15 cellular contexts compared by ENCODE assay signal in genomic region chr17:38656959-38657823, GRCh38. TPM values are rescaled to one million over a fixed set of nuclear protein-coding genes. Genes with fewer than 3 reads are reported as not detected.
DNase-seq lines count a peak whose midpoint lies in the region; ATAC-seq, FAIRE-seq and TF ChIP-seq lines count a peak whose summit lies in the region.
"Had no signal": no experiment of that assay in that cellular context is flagged by ENCODE, and none has a peak within 500 bp of the region (broad histone marks: within the 10 kb centered on the region; RNA-seq: fewer than 3 reads in every experiment).

No MANE protein-coding gene starts in this region.

- TF ChIP-seq CTCF in K562 (IDR thresholded peaks at IDR 0.05 in 2 of 3, conservative IDR thresholded peaks at IDR 0.05 in 1 of 3; ENCODE audit: insufficient read depth in 2 of 3, low read depth in 1 of 3, low read length in 3 of 3) (no peak), HepG2 (CRISPR knock-in tag; IDR thresholded peaks at IDR 0.05) (peak; percentile 10; the same call in 1 of the 2 replicates)

- H3K9me3 ChIP-seq in K562 (replicated peaks; ENCODE audit: control insufficient read depth, insufficient read depth, low read depth, low read length) (no peaks in the 10 kb centered on the region), HepG2 (ENCODE audit: low read length) (no peaks in the 10 kb centered on the region), MG63 (no peaks in the 10 kb centered on the region)

- H3K27ac Mint-ChIP-seq in activated CD4-positive, alpha-beta T cell treated with anti-CD3 and anti-CD28 coated beads, Interleukin-2, amount 10 ng/mL, durations not matched to agents 24 days and 14 days: peak overlapping the region; percentile 24
- H3K27ac Mint-ChIP-seq in activated CD4-positive, alpha-beta T cell treated with anti-CD3 and anti-CD28 coated beads for 36 hours: no peak overlapping the region
- H3K27ac Mint-ChIP-seq in activated T-cell treated with anti-CD3 and anti-CD28 coated beads, Interleukin-2, amount 50 U/mL, for 24 hours: no peak overlapping the region
- H3K27ac Mint-ChIP-seq: natural killer cell treated with Interleukin-12 subunit alpha and Interleukin-12 subunit beta and Interleukin-15 and Interleukin-18, amount 100 ng/mL, for 72 hours had no signal

- H3K79me2 ChIP-seq in K562 (ENCODE audit: control insufficient read depth, insufficient read depth, low read length): no peaks in the 10 kb centered on the region
- H3K79me2 ChIP-seq in HepG2 (ENCODE audit: insufficient read depth, low read length): no peaks in the 10 kb centered on the region

- FAIRE-seq in K562 (lab: Jason Lieb, UNC) (no peak), HepG2 (lab: Jason Lieb, UNC) (no peak)
- FAIRE-seq: kidney had no signal

- CTCF ChIA-PET in activated CD4-positive, alpha-beta T cell treated with anti-CD3 and anti-CD28 coated beads for 36 hours (lab: Charles Lee): interaction anchor here (0.5 to 1.4 kb wide), 4 partner anchors 10 to 99 kb away, joined by 3 to 4 read pairs (median 3); no protein-coding TSS in a partner anchor
- CTCF ChIA-PET in K562 (lab: Yijun Ruan, JAX; ENCODE audit: low intra/inter-chr PET ratio) (no interaction called here), HepG2 (lab: Yijun Ruan, JAX; ENCODE audit: low intra/inter-chr PET ratio, low total read pairs) (interaction anchor here (1.8 kb wide), 1 partner anchor 51 kb away, joined by 17 read pairs; the partner anchor contains the start of gene SRCIN1)

- ATAC-seq in activated CD4-positive, alpha-beta T cell treated with anti-CD3 and anti-CD28 coated beads for 36 hours: no peak
- ATAC-seq in K562 (no peak), HepG2 (peak; percentile 83), HG02840 (IDR thresholded peaks at IDR 0.05; ENCODE audit: low FRiP score, unreplicated experiment) (no peak)
- ATAC-seq: foreskin keratinocyte had no signal

- WGBS in K562 (ENCODE audit: insufficient coverage, low coverage, missing lambda C conversion rate): 48% methylated on average over 21 of the region's 27 CpGs
- under 1% methylated on average over 26 of the region's 27 CpGs for WGBS in HepG2 (ENCODE audit: low lambda C conversion rate)

- H3K4me3 ChIP-seq in K562 (no peak overlapping the region), HepG2 (replicated peaks in 1 of 3; ENCODE audit: insufficient read depth in 1 of 3, low read depth in 2 of 3, low read length in 3 of 3) (peak overlapping the region; percentile 34 to 67 (median 40); a peak in 5 of 6 replicates), MG63 (no peak overlapping the region)

- in situ Hi-C loops in K562 (cut with MboI) (no loop called here), HepG2 (cut with HindIII; ENCODE audit: extremely low pct_ligation_motif_present, low pct_unique_long_range_greater_than_20kb) (loop anchor here (5.0 kb wide), 1 partner anchor 50 kb away; the partner anchor contains the start of gene SRCIN1)

- no peak overlapping the region for H3K4me2 ChIP-seq in K562 (ENCODE audit: insufficient read depth, low read length)
- peak overlapping the region; percentile 82 for H3K4me2 ChIP-seq in HepG2 (ENCODE audit: low read depth, low read length)

- H3K4me1 ChIP-seq in K562 (replicated peaks in 1 of 2; ENCODE audit: control insufficient read depth in 2 of 2, insufficient read depth in 2 of 2, low read length in 2 of 2) (peaks cover 7 to 36% of the 10 kb centered on the region in 2 experiments; a peak in 4 of 5 replicates), HepG2 (ENCODE audit: insufficient read depth, low read length) (peaks cover 93% of the 10 kb centered on the region)
- H3K4me1 ChIP-seq: foreskin keratinocyte had no signal

- H3K36me3 ChIP-seq in K562 (ENCODE audit: control insufficient read depth, insufficient read depth, low read length) (no peaks in the 10 kb centered on the region), HepG2 (replicated peaks in 1 of 2; ENCODE audit: control insufficient read depth in 1 of 2, insufficient read depth in 2 of 2, low read length in 2 of 2) (no peaks in the 10 kb centered on the region), MG63 (no peaks in the 10 kb centered on the region)

- H3K9ac ChIP-seq in K562 (ENCODE audit: insufficient read depth in 1 of 2, low read depth in 2 of 2, low read length in 2 of 2) (peak overlapping the region in 1 of 2 experiments; percentile 48; a peak in 1 of 4 replicates), HepG2 (ENCODE audit: insufficient read depth, low read depth, low read length) (peak overlapping the region; percentile 87)

- no peak overlapping the region for H3K27ac ChIP-seq in K562 (ENCODE audit: extremely low read depth, low read depth, low read length)
- H3K27ac ChIP-seq in HepG2 (ENCODE audit: extremely low read length, insufficient read depth, low read length): peak overlapping the region; percentile 98
- peak overlapping the region; percentile 95 for H3K27ac ChIP-seq in substantia nigra (ENCODE audit: low read depth, low read length, poor library complexity, severe bottlenecking)
- H3K27ac ChIP-seq: foreskin keratinocyte, VCaP had no signal

- POLR2A ChIA-PET in activated CD4-positive, alpha-beta T cell treated with anti-CD3 and anti-CD28 coated beads for 36 hours (lab: Charles Lee): no interaction called here
- POLR2A ChIA-PET in K562 (lab: Yijun Ruan, JAX): no interaction called here
- POLR2A ChIA-PET in HepG2 (lab: Yijun Ruan, JAX): interaction anchor here (0.8 to 9.9 kb wide), 37 partner anchors 8 to 308 kb away, joined by 3 to 291 read pairs (median 6); partner anchors contain the start of genes EPOP, LASP1, MLLT6 and PSMB3

- no peaks in the 10 kb centered on the region for H3K9me3 Mint-ChIP-seq in activated CD4-positive, alpha-beta T cell treated with anti-CD3 and anti-CD28 coated beads, Interleukin-2, amount 10 ng/mL, durations not matched to agents 24 days and 14 days
- H3K9me3 Mint-ChIP-seq in activated CD4-positive, alpha-beta T cell treated with anti-CD3 and anti-CD28 coated beads for 36 hours (ENCODE audit: low read depth): no peaks in the 10 kb centered on the region
- H3K9me3 Mint-ChIP-seq in activated T-cell treated with anti-CD3 and anti-CD28 coated beads, Interleukin-2, amount 50 U/mL, for 24 hours: no peaks in the 10 kb centered on the region
- H3K9me3 Mint-ChIP-seq: natural killer cell treated with Interleukin-12 subunit alpha and Interleukin-12 subunit beta and Interleukin-15 and Interleukin-18, amount 100 ng/mL, for 72 hours had no signal

- H2AFZ ChIP-seq in K562 (ENCODE audit: low read depth, low read length) (peak overlapping the region; percentile 88), HepG2 (ENCODE audit: low read length) (no peak overlapping the region)

- intact Hi-C loops in activated CD4-positive, alpha-beta T cell treated with anti-CD3 and anti-CD28 coated beads, Interleukin-2, amount 10 ng/mL, durations not matched to agents 24 days and 14 days (cut with micrococcal nuclease): no loop called here
- intact Hi-C loops in activated CD4-positive, alpha-beta T cell treated with anti-CD3 and anti-CD28 coated beads for 36 hours (cut with DNase I, micrococcal nuclease): no loop called here
- intact Hi-C loops in K562 (cut with micrococcal nuclease): no loop called here
- intact Hi-C loops in HepG2 (cut with micrococcal nuclease; ENCODE audit: unreplicated experiment): loop anchor here (1.0 kb wide), 4 partner anchors 36 to 51 kb away; no protein-coding TSS in a partner anchor

- TF ChIP-seq RAD21 in K562 (CRISPR knock-in tag; conservative IDR thresholded peaks at IDR 0.05 in 1 of 2, IDR thresholded peaks at IDR 0.05 in 1 of 2) (no peak), HepG2 (CRISPR knock-in tag; IDR thresholded peaks at IDR 0.05) (peak; percentile 56)

- no peaks in the 10 kb centered on the region for H3K9me1 ChIP-seq in K562 (ENCODE audit: control insufficient read depth, insufficient read depth, low read length)

- no TSS peak for BruUV-seq in K562 (replicated peaks; lab: Mats Ljungman, UMichigan)
- BruUV-seq in HepG2 (replicated peaks; lab: Mats Ljungman, UMichigan): TSS peak; percentile 95

- peaks cover 2 to 23% of the 10 kb centered on the region in 2 experiments; a peak in 3 of 5 replicates for H3K27me3 ChIP-seq in K562 (ENCODE audit: control insufficient read depth in 2 of 2, insufficient read depth in 2 of 2, low read length in 2 of 2)
- no peaks in the 10 kb centered on the region for H3K27me3 ChIP-seq in HepG2 (ENCODE audit: control insufficient read depth in 1 of 2, insufficient read depth in 2 of 2, low read length in 2 of 2)
- H3K27me3 ChIP-seq in MG63: no peaks in the 10 kb centered on the region

- H3K27me3 Mint-ChIP-seq in activated CD4-positive, alpha-beta T cell treated with anti-CD3 and anti-CD28 coated beads, Interleukin-2, amount 10 ng/mL, durations not matched to agents 24 days and 14 days: peaks cover 34% of the 10 kb centered on the region
- peaks cover 17% of the 10 kb centered on the region for H3K27me3 Mint-ChIP-seq in activated CD4-positive, alpha-beta T cell treated with anti-CD3 and anti-CD28 coated beads for 36 hours
- H3K27me3 Mint-ChIP-seq in activated T-cell treated with anti-CD3 and anti-CD28 coated beads, Interleukin-2, amount 50 U/mL, for 24 hours: peaks cover 46% of the 10 kb centered on the region

- H4K20me1 ChIP-seq in K562 (replicated peaks; ENCODE audit: control insufficient read depth, insufficient read depth, low read length) (0 out of 2 replicates have a peak, but pooled peaks cover 4% of the 10 kb centered on the region), HepG2 (ENCODE audit: insufficient read depth, low read length) (no peaks in the 10 kb centered on the region)

- no peaks in the 10 kb centered on the region for H3K36me3 Mint-ChIP-seq in activated CD4-positive, alpha-beta T cell treated with anti-CD3 and anti-CD28 coated beads, Interleukin-2, amount 10 ng/mL, durations not matched to agents 24 days and 14 days (ENCODE audit: low read depth)
- no peaks in the 10 kb centered on the region for H3K36me3 Mint-ChIP-seq in activated CD4-positive, alpha-beta T cell treated with anti-CD3 and anti-CD28 coated beads for 36 hours (ENCODE audit: low read depth)
- no peaks in the 10 kb centered on the region for H3K36me3 Mint-ChIP-seq in activated T-cell treated with anti-CD3 and anti-CD28 coated beads, Interleukin-2, amount 50 U/mL, for 24 hours (ENCODE audit: low read depth)
- H3K36me3 Mint-ChIP-seq: natural killer cell treated with Interleukin-12 subunit alpha and Interleukin-12 subunit beta and Interleukin-15 and Interleukin-18, amount 100 ng/mL, for 72 hours had no signal

- peaks cover 13% of the 10 kb centered on the region for H3K4me1 Mint-ChIP-seq in activated CD4-positive, alpha-beta T cell treated with anti-CD3 and anti-CD28 coated beads, Interleukin-2, amount 10 ng/mL, durations not matched to agents 24 days and 14 days
- H3K4me1 Mint-ChIP-seq in activated CD4-positive, alpha-beta T cell treated with anti-CD3 and anti-CD28 coated beads for 36 hours: peaks cover 13% of the 10 kb centered on the region
- H3K4me1 Mint-ChIP-seq in activated T-cell treated with anti-CD3 and anti-CD28 coated beads, Interleukin-2, amount 50 U/mL, for 24 hours (ENCODE audit: low read depth): peaks cover 15% of the 10 kb centered on the region

- no peak for TF ChIP-seq EP300 in K562 (IDR thresholded peaks at IDR 0.05; ENCODE audit: low read length)
- peak; percentile 36 to 96; a peak in 3 of 4 replicates for TF ChIP-seq EP300 in HepG2 (IDR thresholded peaks at IDR 0.05; ENCODE audit: low read depth in 2 of 2, low read length in 2 of 2)
- TF ChIP-seq EP300 in HepG2 (CRISPR knock-in tag; IDR thresholded peaks at IDR 0.05; ENCODE audit: borderline replicate concordance): peak; percentile 80

- no peak for DNase-seq in activated CD4-positive, alpha-beta T cell treated with anti-CD3 and anti-CD28 coated beads, Interleukin-2, amount 10 ng/mL, durations not matched to agents 24 days and 14 days
- DNase-seq in activated CD4-positive, alpha-beta T cell treated with anti-CD3 and anti-CD28 coated beads for 36 hours: no peak
- DNase-seq in K562 (ENCODE audit: extremely low read depth in 1 of 4, low spot score in 3 of 4) (peak in 1 of 4 experiments; percentile 11), HepG2 (ENCODE audit: low spot score) (peak; percentile 99), substantia nigra (lab: John Stamatoyannopoulos, UW) (peak in 47 of 49 donors; percentile 27 to 84 (median 62)), MG63 (no peak)
- DNase-seq in activated T-cell treated with anti-CD3 and anti-CD28 coated beads, Interleukin-2, amount 50 U/mL, for 24 hours: no peak
- DNase-seq: 8988T, foreskin keratinocyte, kidney, NCI-H748 treated with DMSO at 0.1 percent for 48 hours, trophoblast cell had no signal

- H3K4me3 Mint-ChIP-seq in activated CD4-positive, alpha-beta T cell treated with anti-CD3 and anti-CD28 coated beads, Interleukin-2, amount 10 ng/mL, durations not matched to agents 24 days and 14 days: no peak overlapping the region
- H3K4me3 Mint-ChIP-seq in activated CD4-positive, alpha-beta T cell treated with anti-CD3 and anti-CD28 coated beads for 36 hours: no peak overlapping the region
- no peak overlapping the region for H3K4me3 Mint-ChIP-seq in activated T-cell treated with anti-CD3 and anti-CD28 coated beads, Interleukin-2, amount 50 U/mL, for 24 hours
- H3K4me3 Mint-ChIP-seq: natural killer cell treated with Interleukin-12 subunit alpha and Interleukin-12 subunit beta and Interleukin-15 and Interleukin-18, amount 100 ng/mL, for 72 hours had no signal

- TF ChIP-seq POLR2A in K562 (conservative IDR thresholded peaks at IDR 0.05): no peak
- TF ChIP-seq POLR2A in HepG2 (IDR thresholded peaks at IDR 0.05; ENCODE audit: insufficient read depth in 1 of 2, low read depth in 2 of 2, low read length in 2 of 2): peak; percentile 85 to 92

RNA-seq across cellular contexts. Expression of gene EPOP, which starts 17.6 kb away (rescaled TPM):
- 52.1 and 54.9 TPM in 2 replicates for total RNA-seq in activated CD4-positive, alpha-beta T cell treated with anti-CD3 and anti-CD28 coated beads, Interleukin-2, amount 10 ng/mL, durations not matched to agents 24 days and 14 days
- 10 to 100 TPM; 31.8 to 37.3 TPM for total RNA-seq in activated CD4-positive, alpha-beta T cell treated with anti-CD3 and anti-CD28 coated beads for 36 hours
- total RNA-seq in K562 (2011; cell fraction: chromatin; rRNA removed; ENCODE audit: low replicate concordance): 1.5 and 3.4 TPM in 2 replicates
- total RNA-seq in K562 (2011; cell fraction: nucleolus; rRNA removed): 3.6 and 4.3 TPM in 2 replicates
- total RNA-seq in K562 (2011; cell fraction: nucleoplasm; rRNA removed): 2.3 and 3.1 TPM in 2 replicates
- total RNA-seq in K562 (2014; rRNA removed): 5.9 and 7.3 TPM in 2 replicates
- 4.3 and 4.6 TPM in 2 replicates for total RNA-seq in K562 (2014; rRNA removed; fragmentation: Illumina TruSeq; extraction: Trizol)
- total RNA-seq in K562 (2015; rRNA removed; fragmentation: Illumina TruSeq; extraction: Trizol): 3.7 and 3.8 TPM in 2 replicates
- total RNA-seq in K562 (2021): 9.4 and 10.6 TPM in 2 replicates
- 1.3 and 3.0 TPM in 2 replicates for polyA plus RNA-seq in K562 (2011; rRNA removed)
- polyA plus RNA-seq in K562 (2011; cell fraction: cytosol; rRNA removed): 1.4 and 5.8 TPM in 2 replicates
- polyA plus RNA-seq in K562 (2011; cell fraction: nucleus; rRNA removed): 1.4 and 3.2 TPM in 2 replicates
- 2.6 and 6.0 TPM in 2 replicates for polyA plus RNA-seq in K562 (2012)
- 4.3 and 4.7 TPM in 2 replicates for polyA plus RNA-seq in K562 (2014; fragmentation: Illumina TruSeq; extraction: Trizol)
- polyA plus RNA-seq in K562 (2014; fragmentation: Nextera tagmentation; extraction: Ambion mirVana): under 1 TPM; 0.41 to 0.62 TPM
- 5.0 and 5.2 TPM in 2 replicates for polyA plus RNA-seq in K562 (2014; rRNA removed)
- polyA minus RNA-seq in K562 (2011; rRNA and poly(A)+ RNA removed): 2.1 and 3.9 TPM in 2 replicates
- polyA minus RNA-seq in K562 (2011; cell fraction: cytosol; rRNA and poly(A)+ RNA removed): 2.0 and 4.8 TPM in 2 replicates
- 1.8 and 2.3 TPM in 2 replicates for polyA minus RNA-seq in K562 (2011; cell fraction: nucleus; rRNA and poly(A)+ RNA removed)
- 29.0 and 37.8 TPM in 2 replicates for total RNA-seq in HepG2 (2016; rRNA removed; fragmentation: Illumina TruSeq; extraction: Trizol)
- total RNA-seq in HepG2 (2016; cell fraction: cytosol; rRNA removed; fragmentation: Illumina TruSeq; extraction: Trizol; ENCODE audit: low read depth): 20.7 and 21.2 TPM in 2 replicates
- 22.9 and 36.8 TPM in 2 replicates for total RNA-seq in HepG2 (2016; cell fraction: insoluble cytoplasmic fraction; rRNA removed; fragmentation: Illumina TruSeq; extraction: Trizol)
- total RNA-seq in HepG2 (2016; cell fraction: membrane; rRNA removed; fragmentation: Illumina TruSeq; extraction: Trizol): 65.8 and 69.1 TPM in 2 replicates
- 17.6 and 17.8 TPM in 2 replicates for total RNA-seq in HepG2 (2016; cell fraction: nucleus; rRNA removed; fragmentation: Illumina TruSeq; extraction: Trizol)
- 13.9 and 14.7 TPM in 2 replicates for polyA plus RNA-seq in HepG2 (2011; rRNA removed)
- polyA plus RNA-seq in HepG2 (2011; cell fraction: cytosol; rRNA removed): 14.1 and 17.0 TPM in 2 replicates
- 10.9 and 12.1 TPM in 2 replicates for polyA plus RNA-seq in HepG2 (2011; cell fraction: nucleus; rRNA removed)
- 17.9 and 19.9 TPM in 2 replicates for polyA plus RNA-seq in HepG2 (2012)
- polyA plus RNA-seq in HepG2 (2016; cell fraction: cytosol; fragmentation: Illumina TruSeq; extraction: Trizol; ENCODE audit: low read depth): 26.4 and 26.9 TPM in 2 replicates
- 46.7 and 55.1 TPM in 2 replicates for polyA plus RNA-seq in HepG2 (2016; cell fraction: insoluble cytoplasmic fraction; fragmentation: Illumina TruSeq; extraction: Trizol; ENCODE audit: low read depth)
- polyA plus RNA-seq in HepG2 (2016; cell fraction: membrane; fragmentation: Illumina TruSeq; extraction: Trizol; ENCODE audit: low read depth): 71.4 and 76.4 TPM in 2 replicates
- polyA plus RNA-seq in HepG2 (2016; cell fraction: nucleus; fragmentation: Illumina TruSeq; extraction: Trizol; ENCODE audit: insufficient read depth, low read depth): 43.8 and 45.7 TPM in 2 replicates
- 4.2 and 17.4 TPM in 2 replicates for polyA minus RNA-seq in HepG2 (2011; rRNA and poly(A)+ RNA removed; ENCODE audit: low replicate concordance)
- polyA minus RNA-seq in HepG2 (2011; cell fraction: cytosol; rRNA and poly(A)+ RNA removed): 14.9 and 17.2 TPM in 2 replicates
- 5.9 and 6.3 TPM in 2 replicates for polyA minus RNA-seq in HepG2 (2011; cell fraction: nucleus; rRNA and poly(A)+ RNA removed)
- total RNA-seq in MG63 (2014; rRNA removed; shearing (Covaris generic); ENCODE audit: low replicate concordance): 6.4 and 7.9 TPM in 2 replicates

RNA-seq across cellular contexts. Expression of gene MLLT6, which starts 47.9 kb away (rescaled TPM):
- 243 and 248 TPM in 2 replicates for total RNA-seq in activated CD4-positive, alpha-beta T cell treated with anti-CD3 and anti-CD28 coated beads, Interleukin-2, amount 10 ng/mL, durations not matched to agents 24 days and 14 days
- 100 to 1,000 TPM; 168 to 174 TPM for total RNA-seq in activated CD4-positive, alpha-beta T cell treated with anti-CD3 and anti-CD28 coated beads for 36 hours
- 330 and 658 TPM in 2 replicates for total RNA-seq in K562 (2011; cell fraction: chromatin; rRNA removed; ENCODE audit: low replicate concordance)
- 248 and 270 TPM in 2 replicates for total RNA-seq in K562 (2011; cell fraction: nucleolus; rRNA removed)
- total RNA-seq in K562 (2011; cell fraction: nucleoplasm; rRNA removed): 297 and 366 TPM in 2 replicates
- 31.4 and 34.9 TPM in 2 replicates for total RNA-seq in K562 (2014; rRNA removed)
- 17.4 and 18.4 TPM in 2 replicates for total RNA-seq in K562 (2014; rRNA removed; fragmentation: Illumina TruSeq; extraction: Trizol)
- total RNA-seq in K562 (2015; rRNA removed; fragmentation: Illumina TruSeq; extraction: Trizol): 22.7 and 23.6 TPM in 2 replicates
- total RNA-seq in K562 (2021): 61.3 and 71.7 TPM in 2 replicates
- polyA plus RNA-seq in K562 (2011; rRNA removed): 30.0 and 30.6 TPM in 2 replicates
- 11.8 and 25.6 TPM in 2 replicates for polyA plus RNA-seq in K562 (2011; cell fraction: cytosol; rRNA removed)
- polyA plus RNA-seq in K562 (2011; cell fraction: nucleus; rRNA removed): 127 and 214 TPM in 2 replicates
- polyA plus RNA-seq in K562 (2012): 36.2 and 46.8 TPM in 2 replicates
- polyA plus RNA-seq in K562 (2014; fragmentation: Illumina TruSeq; extraction: Trizol): 30.2 and 33.4 TPM in 2 replicates
- 1 to 10 TPM; 3.1 to 3.4 TPM for polyA plus RNA-seq in K562 (2014; fragmentation: Nextera tagmentation; extraction: Ambion mirVana)
- polyA plus RNA-seq in K562 (2014; rRNA removed): 47.8 and 55.0 TPM in 2 replicates
- polyA minus RNA-seq in K562 (2011; rRNA and poly(A)+ RNA removed): 20.1 and 32.9 TPM in 2 replicates
- 13.9 and 19.0 TPM in 2 replicates for polyA minus RNA-seq in K562 (2011; cell fraction: cytosol; rRNA and poly(A)+ RNA removed)
- 52.0 and 68.0 TPM in 2 replicates for polyA minus RNA-seq in K562 (2011; cell fraction: nucleus; rRNA and poly(A)+ RNA removed)
- 27.6 and 50.7 TPM in 2 replicates for total RNA-seq in HepG2 (2016; rRNA removed; fragmentation: Illumina TruSeq; extraction: Trizol)
- total RNA-seq in HepG2 (2016; cell fraction: cytosol; rRNA removed; fragmentation: Illumina TruSeq; extraction: Trizol; ENCODE audit: low read depth): 41.1 and 41.6 TPM in 2 replicates
- 23.9 and 54.9 TPM in 2 replicates for total RNA-seq in HepG2 (2016; cell fraction: insoluble cytoplasmic fraction; rRNA removed; fragmentation: Illumina TruSeq; extraction: Trizol)
- 44.6 and 48.3 TPM in 2 replicates for total RNA-seq in HepG2 (2016; cell fraction: membrane; rRNA removed; fragmentation: Illumina TruSeq; extraction: Trizol)
- total RNA-seq in HepG2 (2016; cell fraction: nucleus; rRNA removed; fragmentation: Illumina TruSeq; extraction: Trizol): 51.1 and 58.3 TPM in 2 replicates
- polyA plus RNA-seq in HepG2 (2011; rRNA removed): 69.5 TPM in 2 replicates
- polyA plus RNA-seq in HepG2 (2011; cell fraction: cytosol; rRNA removed): 20.9 and 26.0 TPM in 2 replicates
- polyA plus RNA-seq in HepG2 (2011; cell fraction: nucleus; rRNA removed): 261 and 305 TPM in 2 replicates
- 56.0 and 70.4 TPM in 2 replicates for polyA plus RNA-seq in HepG2 (2012)
- polyA plus RNA-seq in HepG2 (2016; cell fraction: cytosol; fragmentation: Illumina TruSeq; extraction: Trizol; ENCODE audit: low read depth): 2.1 and 3.2 TPM in 2 replicates
- 25.3 and 28.2 TPM in 2 replicates for polyA plus RNA-seq in HepG2 (2016; cell fraction: insoluble cytoplasmic fraction; fragmentation: Illumina TruSeq; extraction: Trizol; ENCODE audit: low read depth)
- 10.7 and 10.9 TPM in 2 replicates for polyA plus RNA-seq in HepG2 (2016; cell fraction: membrane; fragmentation: Illumina TruSeq; extraction: Trizol; ENCODE audit: low read depth)
- polyA plus RNA-seq in HepG2 (2016; cell fraction: nucleus; fragmentation: Illumina TruSeq; extraction: Trizol; ENCODE audit: insufficient read depth, low read depth): 142 and 147 TPM in 2 replicates
- 89.8 and 99.9 TPM in 2 replicates for polyA minus RNA-seq in HepG2 (2011; rRNA and poly(A)+ RNA removed; ENCODE audit: low replicate concordance)
- polyA minus RNA-seq in HepG2 (2011; cell fraction: cytosol; rRNA and poly(A)+ RNA removed): 29.2 and 32.2 TPM in 2 replicates
- 156 and 194 TPM in 2 replicates for polyA minus RNA-seq in HepG2 (2011; cell fraction: nucleus; rRNA and poly(A)+ RNA removed)
- 11.7 and 17.5 TPM in 2 replicates for total RNA-seq in MG63 (2014; rRNA removed; shearing (Covaris generic); ENCODE audit: low replicate concordance)

RNA-seq across cellular contexts. Expression of gene SRCIN1, which starts 51.4 kb away (rescaled TPM):
- 0.21 and 0.26 TPM in 2 replicates for total RNA-seq in activated CD4-positive, alpha-beta T cell treated with anti-CD3 and anti-CD28 coated beads, Interleukin-2, amount 10 ng/mL, durations not matched to agents 24 days and 14 days
- total RNA-seq in activated CD4-positive, alpha-beta T cell treated with anti-CD3 and anti-CD28 coated beads for 36 hours: under 1 TPM; 0.72 to 0.73 TPM
- total RNA-seq in K562 (2011; cell fraction: chromatin; rRNA removed; ENCODE audit: low replicate concordance): 0.51 and 2.0 TPM in 2 replicates
- 0.17 and 0.26 TPM in 2 replicates for total RNA-seq in K562 (2011; cell fraction: nucleolus; rRNA removed)
- total RNA-seq in K562 (2011; cell fraction: nucleoplasm; rRNA removed): 0.53 and 0.66 TPM in 2 replicates
- total RNA-seq in K562 (2014; rRNA removed) (0.04 TPM in 1 of 2 replicates, not detected in the other), K562 (2014; rRNA removed; fragmentation: Illumina TruSeq; extraction: Trizol) (not detected in 2 replicates), K562 (2015; rRNA removed; fragmentation: Illumina TruSeq; extraction: Trizol) (not detected in 2 replicates), K562 (2021) (0.33 and 0.40 TPM in 2 replicates), HepG2 (2016; rRNA removed; fragmentation: Illumina TruSeq; extraction: Trizol) (0.90 and 1.2 TPM in 2 replicates)
- polyA plus RNA-seq in K562 (2011; rRNA removed) (0.04 and 0.13 TPM in 2 replicates), K562 (2014; fragmentation: Illumina TruSeq; extraction: Trizol) (0.09 and 0.15 TPM in 2 replicates), K562 (2014; fragmentation: Nextera tagmentation; extraction: Ambion mirVana) (not detected), K562 (2014; rRNA removed) (not detected in 2 replicates), HepG2 (2011; rRNA removed) (9.6 and 19.8 TPM in 2 replicates)
- 0.01 and 0.06 TPM in 2 replicates for polyA plus RNA-seq in K562 (2011; cell fraction: cytosol; rRNA removed)
- 0.17 and 1.9 TPM in 2 replicates for polyA plus RNA-seq in K562 (2011; cell fraction: nucleus; rRNA removed)
- polyA plus RNA-seq in K562 (2012): 0.05 and 0.44 TPM in 2 replicates
- not detected in 2 replicates for polyA minus RNA-seq in K562 (2011; rRNA and poly(A)+ RNA removed)
- polyA minus RNA-seq in K562 (2011; cell fraction: cytosol; rRNA and poly(A)+ RNA removed): not detected in 2 replicates
- 0.13 TPM in 1 of 2 replicates, not detected in the other for polyA minus RNA-seq in K562 (2011; cell fraction: nucleus; rRNA and poly(A)+ RNA removed)
- 0.26 and 0.30 TPM in 2 replicates for total RNA-seq in HepG2 (2016; cell fraction: cytosol; rRNA removed; fragmentation: Illumina TruSeq; extraction: Trizol; ENCODE audit: low read depth)
- total RNA-seq in HepG2 (2016; cell fraction: insoluble cytoplasmic fraction; rRNA removed; fragmentation: Illumina TruSeq; extraction: Trizol): 0.76 and 1.4 TPM in 2 replicates
- total RNA-seq in HepG2 (2016; cell fraction: membrane; rRNA removed; fragmentation: Illumina TruSeq; extraction: Trizol): 0.43 and 1.00 TPM in 2 replicates
- total RNA-seq in HepG2 (2016; cell fraction: nucleus; rRNA removed; fragmentation: Illumina TruSeq; extraction: Trizol): 2.5 and 3.1 TPM in 2 replicates
- polyA plus RNA-seq in HepG2 (2011; cell fraction: cytosol; rRNA removed): 2.9 and 4.8 TPM in 2 replicates
- polyA plus RNA-seq in HepG2 (2011; cell fraction: nucleus; rRNA removed): 128 and 143 TPM in 2 replicates
- 9.9 and 11.0 TPM in 2 replicates for polyA plus RNA-seq in HepG2 (2012)
- 0.26 and 0.32 TPM in 2 replicates for polyA plus RNA-seq in HepG2 (2016; cell fraction: cytosol; fragmentation: Illumina TruSeq; extraction: Trizol; ENCODE audit: low read depth)
- 1.0 and 2.4 TPM in 2 replicates for polyA plus RNA-seq in HepG2 (2016; cell fraction: insoluble cytoplasmic fraction; fragmentation: Illumina TruSeq; extraction: Trizol; ENCODE audit: low read depth)
- polyA plus RNA-seq in HepG2 (2016; cell fraction: membrane; fragmentation: Illumina TruSeq; extraction: Trizol; ENCODE audit: low read depth): 0.64 and 0.68 TPM in 2 replicates
- 13.9 and 14.2 TPM in 2 replicates for polyA plus RNA-seq in HepG2 (2016; cell fraction: nucleus; fragmentation: Illumina TruSeq; extraction: Trizol; ENCODE audit: insufficient read depth, low read depth)
- polyA minus RNA-seq in HepG2 (2011; rRNA and poly(A)+ RNA removed; ENCODE audit: low replicate concordance): 2.4 and 22.5 TPM in 2 replicates
- polyA minus RNA-seq in HepG2 (2011; cell fraction: cytosol; rRNA and poly(A)+ RNA removed): 5.7 and 10.1 TPM in 2 replicates
- 22.4 and 24.7 TPM in 2 replicates for polyA minus RNA-seq in HepG2 (2011; cell fraction: nucleus; rRNA and poly(A)+ RNA removed)
- total RNA-seq in MG63 (2014; rRNA removed; shearing (Covaris generic); ENCODE audit: low replicate concordance): 0.05 and 0.07 TPM in 2 replicates

Comparison
In these comparisons a context has a peak if more than half of its experiments do, and no peak if none do; other contexts are left out.
1. DNase-seq: peak in HepG2 (single experiment) and substantia nigra (47 of 49); none in activated CD4-positive, alpha-beta T cell treated with anti-CD3 and anti-CD28 coated beads, Interleukin-2, amount 10 ng/mL, durations not matched to agents 24 days and 14 days (single experiment), activated CD4-positive, alpha-beta T cell treated with anti-CD3 and anti-CD28 coated beads for 36 hours (single experiment), MG63 (single experiment) and activated T-cell treated with anti-CD3 and anti-CD28 coated beads, Interleukin-2, amount 50 U/mL, for 24 hours (single experiment).
2. H3K4me3 ChIP-seq: peak in HepG2 (3 of 3); none in K562 (single experiment) and MG63 (single experiment).